Comparison of ENCODE assay signal across 8 cellular contexts in the genomic region with DNA sequence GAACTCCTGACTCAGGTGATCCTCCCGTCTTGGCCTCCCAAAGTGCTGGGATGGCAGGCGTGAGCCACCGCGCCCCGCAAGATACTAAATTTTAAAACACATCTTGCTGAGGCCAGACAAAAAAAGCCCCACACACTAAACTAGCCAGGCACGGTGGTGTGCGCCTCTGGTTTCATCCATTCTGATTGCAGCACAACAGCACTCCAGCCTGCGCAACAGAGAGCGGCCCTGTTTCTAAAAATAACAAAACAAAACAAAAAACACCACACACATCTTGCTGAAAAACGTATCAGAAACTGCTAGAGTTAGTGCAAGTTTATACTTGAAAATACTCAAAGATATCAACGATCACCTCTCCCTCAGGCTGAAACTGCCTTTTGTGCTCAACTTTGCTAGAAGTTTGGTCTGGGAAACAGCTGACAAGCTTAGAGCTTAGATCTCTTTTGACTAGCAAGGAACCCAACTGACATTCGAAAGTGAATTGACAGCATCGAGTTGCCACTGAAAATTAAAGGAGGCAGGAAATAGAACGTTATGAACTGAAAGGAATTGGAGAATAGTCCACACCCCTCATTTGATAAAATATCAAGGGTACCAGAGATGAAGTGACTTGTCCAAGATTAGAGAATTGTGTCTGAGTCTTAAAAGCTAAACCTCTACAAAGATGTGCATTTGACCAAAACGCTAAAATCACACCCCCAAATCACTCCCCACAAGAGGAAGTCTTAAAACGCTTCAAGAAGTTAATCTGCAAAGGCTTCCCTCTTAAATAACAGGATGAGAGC. TPM values are rescaled to one million over a fixed set of nuclear protein-coding genes. Genes with fewer than 3 reads are reported as not detected.
DNase-seq lines count a peak whose midpoint lies in the region; ATAC-seq and TF ChIP-seq lines count a peak whose summit lies in the region.

No MANE protein-coding gene starts in this region.

- H3K27me3 Mint-ChIP-seq in activated CD4-positive, alpha-beta T cell treated with anti-CD3 and anti-CD28 coated beads, Interleukin-2, amount 10 ng/mL, durations not matched to agents 7 days and 5 days: no peaks in the 10 kb centered on the region
- H3K27me3 Mint-ChIP-seq in activated B cell treated with CpG ODN at 0.5 μM for 24 hours: no peaks in the 10 kb centered on the region

- peak overlapping the region; percentile 87 for H3K4me3 Mint-ChIP-seq in activated CD4-positive, alpha-beta T cell treated with anti-CD3 and anti-CD28 coated beads, Interleukin-2, amount 10 ng/mL, durations not matched to agents 7 days and 5 days
- peak overlapping the region; percentile 99 for H3K4me3 Mint-ChIP-seq in activated B cell treated with CpG ODN at 0.5 μM for 24 hours

- H3K4me1 Mint-ChIP-seq in activated CD4-positive, alpha-beta T cell treated with anti-CD3 and anti-CD28 coated beads, Interleukin-2, amount 10 ng/mL, durations not matched to agents 7 days and 5 days: peaks cover 44% of the 10 kb centered on the region
- H3K4me1 Mint-ChIP-seq in activated B cell treated with CpG ODN at 0.5 μM for 24 hours: peaks cover 51% of the 10 kb centered on the region

- intact Hi-C loops in activated B cell treated with CpG ODN at 0.5 μM for 24 hours (cut with micrococcal nuclease): loop anchor here (2.0 to 10.0 kb wide), 3 partner anchors 92 to 1208 kb away; partner anchors contain the start of genes CMTR2 and VPS4A

- H3K36me3 Mint-ChIP-seq in activated CD4-positive, alpha-beta T cell treated with anti-CD3 and anti-CD28 coated beads, Interleukin-2, amount 10 ng/mL, durations not matched to agents 7 days and 5 days (ENCODE audit: low read depth): peaks cover 51% of the 10 kb centered on the region
- H3K36me3 Mint-ChIP-seq in activated B cell treated with CpG ODN at 0.5 μM for 24 hours (ENCODE audit: low read depth): peaks cover 40% of the 10 kb centered on the region

- peak overlapping the region; percentile 100 for H3K9ac ChIP-seq in iPS-20b (ENCODE audit: low read depth, low read length)

- H3K9me3 Mint-ChIP-seq in activated CD4-positive, alpha-beta T cell treated with anti-CD3 and anti-CD28 coated beads, Interleukin-2, amount 10 ng/mL, durations not matched to agents 7 days and 5 days: no peaks in the 10 kb centered on the region
- no peaks in the 10 kb centered on the region for H3K9me3 Mint-ChIP-seq in activated B cell treated with CpG ODN at 0.5 μM for 24 hours

- ATAC-seq in activated B cell treated with CpG ODN at 0.5 μM for 24 hours (ENCODE audit: low read depth) (no peak), GM19035 (IDR thresholded peaks at IDR 0.05; ENCODE audit: unreplicated experiment) (no peak), GM18867 (IDR thresholded peaks at IDR 0.05; ENCODE audit: unreplicated experiment) (no peak)

- no peak for TF ChIP-seq CTCF in activated B cell treated with CpG ODN at 0.5 μM for 24 hours (IDR thresholded peaks at IDR 0.05)

- 57% methylated on average over 16 of the region's 16 CpGs for WGBS in thymus

- CTCF ChIA-PET in activated CD4-positive, alpha-beta T cell treated with anti-CD3 and anti-CD28 coated beads, Interleukin-2, amount 10 ng/mL, durations not matched to agents 7 days and 5 days (lab: Charles Lee): interaction anchor here (0.7 to 2.0 kb wide), 5 partner anchors 27 to 239 kb away, joined by 3 to 5 read pairs (median 4); no protein-coding TSS in a partner anchor
- CTCF ChIA-PET in activated B cell treated with CpG ODN at 0.5 μM for 24 hours (lab: Charles Lee): interaction anchor here (1.1 to 1.6 kb wide), 4 partner anchors 93 to 153 kb away, joined by 3 to 4 read pairs (median 3); no protein-coding TSS in a partner anchor

- DNase-seq in activated CD4-positive, alpha-beta T cell treated with anti-CD3 and anti-CD28 coated beads, Interleukin-2, amount 10 ng/mL, durations not matched to agents 7 days and 5 days: peak; percentile 35
- DNase-seq in activated CD4-positive, alpha-beta T cell treated with anti-CD3 and anti-CD28 coated beads for 48 hours: no peak
- DNase-seq in activated B cell treated with CpG ODN at 0.5 μM for 24 hours (no peak), NCI-H2171 (lab: John Stamatoyannopoulos, UW) (no peak)

- H3K27ac ChIP-seq in iPS-20b (ENCODE audit: low read length) (peak overlapping the region; percentile 96), thymus (ENCODE audit: low read depth) (no peak overlapping the region)

- H3K27me3 ChIP-seq in iPS-20b (ENCODE audit: insufficient read depth, low read length): no peaks in the 10 kb centered on the region
- no peaks in the 10 kb centered on the region for H3K27me3 ChIP-seq in thymus (ENCODE audit: control insufficient read depth, insufficient read depth)

- H3K4me1 ChIP-seq in iPS-20b (ENCODE audit: insufficient read depth, low read length) (peaks cover 9% of the 10 kb centered on the region; the same call in 1 of the 2 replicates), thymus (ENCODE audit: control insufficient read depth, insufficient read depth, low read length) (peaks cover 13% of the 10 kb centered on the region)

- peak overlapping the region; percentile 97 for H3K27ac Mint-ChIP-seq in activated CD4-positive, alpha-beta T cell treated with anti-CD3 and anti-CD28 coated beads, Interleukin-2, amount 10 ng/mL, durations not matched to agents 7 days and 5 days
- H3K27ac Mint-ChIP-seq in activated B cell treated with CpG ODN at 0.5 μM for 24 hours: peak overlapping the region; percentile 99

- H3K4me3 ChIP-seq in iPS-20b (ENCODE audit: low read length) (peak overlapping the region; percentile 93), thymus (ENCODE audit: low read length) (peak overlapping the region; percentile 93)

- peaks cover 26% of the 10 kb centered on the region for H3K36me3 ChIP-seq in iPS-20b (ENCODE audit: insufficient read depth, low read depth, low read length)
- peaks cover 17% of the 10 kb centered on the region for H3K36me3 ChIP-seq in thymus (ENCODE audit: control insufficient read depth, insufficient read depth)

- H3K9me3 ChIP-seq in iPS-20b (ENCODE audit: insufficient read depth, low read depth, low read length): no peaks in the 10 kb centered on the region
- no peaks in the 10 kb centered on the region for H3K9me3 ChIP-seq in thymus (ENCODE audit: control insufficient read depth)

- POLR2A ChIA-PET in activated CD4-positive, alpha-beta T cell treated with anti-CD3 and anti-CD28 coated beads, Interleukin-2, amount 10 ng/mL, durations not matched to agents 7 days and 5 days (lab: Charles Lee): interaction anchor here (0.7 to 2.0 kb wide), 3 partner anchors 12 to 176 kb away, joined by 3 to 7 read pairs (median 4); partner anchors contain the start of gene DDX19A
- POLR2A ChIA-PET in activated B cell treated with CpG ODN at 0.5 μM for 24 hours (lab: Charles Lee): interaction anchor here (0.6 to 3.5 kb wide), 11 partner anchors 8 to 234 kb away, joined by 3 to 26 read pairs (median 4); partner anchors contain the start of genes AARS1, DDX19A and ST3GAL2

RNA-seq across cellular contexts. Expression of gene COG4, which starts 0.9 kb away (rescaled TPM):
- total RNA-seq in activated CD4-positive, alpha-beta T cell treated with anti-CD3 and anti-CD28 coated beads, Interleukin-2, amount 10 ng/mL, durations not matched to agents 7 days and 5 days: 10 to 100 TPM; 59.8 to 70.8 TPM
- 39.8 and 42.5 TPM in 2 replicates for total RNA-seq in activated B cell treated with CpG ODN at 0.5 μM for 24 hours
- polyA plus RNA-seq in thymus: 63.3 TPM

RNA-seq across cellular contexts. Expression of gene SF3B3, which starts 1.2 kb away (rescaled TPM):
- 100 to 1,000 TPM; 369 to 376 TPM for total RNA-seq in activated CD4-positive, alpha-beta T cell treated with anti-CD3 and anti-CD28 coated beads, Interleukin-2, amount 10 ng/mL, durations not matched to agents 7 days and 5 days
- 444 and 463 TPM in 2 replicates for total RNA-seq in activated B cell treated with CpG ODN at 0.5 μM for 24 hours
- polyA plus RNA-seq in thymus: 120 TPM
